ENCODE assay signal across 10 cellular contexts in the genomic region with DNA sequence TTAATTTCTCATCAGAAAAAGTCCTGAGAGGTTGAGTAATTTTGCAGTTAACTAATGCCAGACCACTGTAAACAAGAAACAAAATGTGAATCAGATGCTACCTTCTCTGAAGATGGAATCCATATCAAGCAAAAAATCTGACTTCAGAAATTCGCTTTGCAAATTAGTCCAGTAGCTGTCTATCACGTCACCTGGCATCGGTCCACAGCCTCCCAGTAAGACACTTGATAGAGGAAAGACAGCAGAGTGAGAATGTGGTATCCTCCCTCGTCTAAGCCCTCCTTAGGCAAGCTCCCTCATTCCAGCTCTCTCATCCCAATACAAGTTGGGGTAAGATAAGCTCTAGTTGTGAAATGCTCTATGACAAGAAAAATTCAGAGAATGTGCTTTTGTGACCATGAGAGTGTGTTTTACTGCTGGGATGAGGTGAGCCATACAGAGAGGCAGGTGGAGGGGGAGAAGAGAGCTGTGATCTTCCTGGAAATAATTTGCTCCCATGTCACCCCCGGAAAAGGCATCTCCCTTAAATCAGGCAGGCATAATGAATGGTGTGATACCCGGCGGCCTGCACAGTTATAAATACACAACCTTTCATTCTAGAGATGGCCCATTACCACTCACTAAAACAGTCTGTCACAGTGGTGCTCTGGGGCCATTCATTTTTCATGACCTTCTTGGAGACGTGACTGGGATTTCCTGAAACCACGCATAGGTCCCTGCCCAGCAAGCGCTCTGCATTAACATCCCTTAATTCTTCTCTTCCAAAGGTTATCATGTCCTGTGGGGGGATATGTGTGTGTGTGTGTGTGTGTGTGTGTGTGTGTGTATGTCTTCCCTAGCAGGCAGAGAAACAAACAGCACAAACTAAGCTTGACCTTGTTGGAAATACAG.
DNase-seq lines count a peak whose midpoint lies in the region; ATAC-seq and TF ChIP-seq lines count a peak whose summit lies in the region.
"Had no signal": no experiment of that assay in that cellular context is flagged by ENCODE, and none has a peak within 500 bp of the region (broad histone marks: within the 10 kb centered on the region; RNA-seq: fewer than 3 reads in every experiment).

No MANE protein-coding gene starts in this region.

- intact Hi-C loops in PC-3 (cut with micrococcal nuclease), result loop anchor here (5.0 to 10.0 kb wide), 7 partner anchors 82 to 737 kb away; partner anchors contain the start of gene TBL1XR1

- H3K4me2 ChIP-seq in PC-3 (ENCODE audit: low read length) (no peak overlapping the region), parathyroid adenoma (ENCODE audit: low read length) (peak overlapping the region; percentile 7)

- BruUV-seq in PC-3 (replicated peaks; lab: Mats Ljungman, UMichigan), result no TSS peak

- H3K27ac ChIP-seq in PC-3 (ENCODE audit: low read length) (no peak overlapping the region), parathyroid adenoma (peak overlapping the region; percentile 93)

- no peaks in the 10 kb centered on the region for H3K27me3 ChIP-seq in PC-3 (ENCODE audit: low read length)
- no peaks in the 10 kb centered on the region for H3K27me3 ChIP-seq in parathyroid adenoma (ENCODE audit: control insufficient read depth, insufficient read depth, low read length)

- H2AFZ ChIP-seq in PC-3 (ENCODE audit: low read length), result no peak overlapping the region
- peak overlapping the region; percentile 23 for H2AFZ ChIP-seq in parathyroid adenoma

- H3K79me2 ChIP-seq in PC-3 (ENCODE audit: low read length) (no peaks in the 10 kb centered on the region), parathyroid adenoma (no peaks in the 10 kb centered on the region)

- peak; percentile 92 for DNase-seq in EH (ENCODE audit: low read depth)
- peak; percentile 21 for DNase-seq in PC-3
- peak; percentile 61 for DNase-seq in fibroblast of peridontal ligament (ENCODE audit: extremely low read depth)
- no peak for DNase-seq in stimulated activated CD8-positive, alpha-beta memory T cell treated with anti-CD3 and anti-CD28 coated beads, Interleukin-4, amount 100 ng/mL, for 48 hours
- DNase-seq in RPMI8226, result no peak
- DNase-seq: activated T-cell treated with anti-CD3 and anti-CD28 coated beads, Interleukin-2, amount 50 U/mL, for 1 hour; NCI-H2029 treated with DMSO at 0.1 percent for 48 hours had no signal

- no peaks in the 10 kb centered on the region for H3K36me3 ChIP-seq in PC-3 (ENCODE audit: low read depth, low read length)
- no peaks in the 10 kb centered on the region for H3K36me3 ChIP-seq in parathyroid adenoma (ENCODE audit: control insufficient read depth, insufficient read depth, low read length)

- no peak for ATAC-seq in PC-3
- ATAC-seq in GM21737 (IDR thresholded peaks at IDR 0.05; ENCODE audit: unreplicated experiment), result no peak
- no peak for ATAC-seq in HG03432 (IDR thresholded peaks at IDR 0.05; ENCODE audit: unreplicated experiment)

- no peaks in the 10 kb centered on the region for H4K20me1 ChIP-seq in PC-3 (ENCODE audit: low read length)

- peaks cover 53% of the 10 kb centered on the region for H3K4me1 ChIP-seq in PC-3 (ENCODE audit: insufficient read depth, low read length)
- peaks cover 44% of the 10 kb centered on the region for H3K4me1 ChIP-seq in parathyroid adenoma

- no peak overlapping the region for H3K4me3 ChIP-seq in PC-3 (ENCODE audit: low read length)
- peak overlapping the region; percentile 7 for H3K4me3 ChIP-seq in parathyroid adenoma (ENCODE audit: low read depth, low read length)

- POLR2A ChIA-PET in PC-3 (lab: Charles Lee; ENCODE audit: unreplicated experiment), result no interaction called here

- TF ChIP-seq CTCF in PC-3 (conservative IDR thresholded peaks at IDR 0.05; ENCODE audit: low read depth, low read length) (no peak), parathyroid adenoma (IDR thresholded peaks at IDR 0.05) (no peak)

- peaks cover 18% of the 10 kb centered on the region for H3F3A ChIP-seq in PC-3 (ENCODE audit: low read length, unreplicated experiment)

- CTCF ChIA-PET in PC-3 (lab: Charles Lee), result no interaction called here

- H3K9me3 ChIP-seq in PC-3 (ENCODE audit: low read length), result no peaks in the 10 kb centered on the region
- H3K9me3 ChIP-seq in parathyroid adenoma (ENCODE audit: control insufficient read depth, low read length), result no peaks in the 10 kb centered on the region

- H3K9ac ChIP-seq in PC-3 (ENCODE audit: low read length) (no peak overlapping the region), parathyroid adenoma (no peak overlapping the region)

- H3K9me2 ChIP-seq in PC-3 (replicated peaks; ENCODE audit: low read length), result no peaks in the 10 kb centered on the region

Comparison
In these comparisons a context has a peak if more than half of its experiments do, and no peak if none do; other contexts are left out.
1. DNase-seq: peak in EH (single experiment), PC-3 (single experiment) and fibroblast of peridontal ligament (single experiment); none in stimulated activated CD8-positive, alpha-beta memory T cell treated with anti-CD3 and anti-CD28 coated beads, Interleukin-4, amount 100 ng/mL, for 48 hours (single experiment) and RPMI8226 (single experiment).